Comparison of ENCODE assay signal across 21 cellular contexts in genomic region chr4:7336732-7337131, GRCh38.
"Had no signal": no experiment of that assay in that cellular context is flagged by ENCODE, and none has a peak within 500 bp of the region (broad histone marks: within the 10 kb centered on the region; RNA-seq: fewer than 3 reads in every experiment).

No MANE protein-coding gene starts in this region.

- DNase-seq: cerebellar nuclear complex; effector CD4-positive, alpha-beta T cell; mesenchymal stem cell; naive thymus-derived CD4-positive, alpha-beta T cell; sigmoid colon; stimulated activated CD4-positive, alpha-beta T cell treated with anti-CD3 and anti-CD28 coated beads, Interleukin-4, amount 100 ng/mL, for 4 hours; stimulated activated naive CD8-positive, alpha-beta T cell treated with anti-CD3 and anti-CD28 coated beads, Interleukin-15, Interleukin-2, amounts not matched to agents 100 U/mL and 50 U/mL, for 24 hours; upper lobe of left lung; uterus had no signal

- H3K4me1 ChIP-seq: prostate gland, uterus had no signal

- H3K27me3 ChIP-seq: dorsolateral prefrontal cortex, neural progenitor cell, right atrium auricular region, sigmoid colon, tibial nerve, upper lobe of left lung, uterus had no signal

- FAIRE-seq: frontal cortex, keratinocyte had no signal

- H3K27me3 Mint-ChIP-seq: stimulated activated memory B cell treated with anti-CD40 and anti-IgM and Interleukin-4, amounts not matched to agents 10 μg/mL and 1 μg/mL and 100 μg/mL, for 72 hours had no signal

- H3K4me3 ChIP-seq: dorsolateral prefrontal cortex, left lung, neural progenitor cell, prostate gland, right atrium auricular region, sigmoid colon, thoracic aorta, tibial nerve, upper lobe of left lung, uterus had no signal

- H3K27ac Mint-ChIP-seq: mesothelial cell of epicardium; naive thymus-derived CD4-positive, alpha-beta T cell; nephron; neural progenitor cell; stimulated activated memory B cell treated with anti-CD40 and anti-IgM and Interleukin-4, amounts not matched to agents 10 μg/mL and 1 μg/mL and 100 μg/mL, for 72 hours had no signal

- H3K36me3 ChIP-seq: left lung, neural progenitor cell, prostate gland, right atrium auricular region, sigmoid colon, thoracic aorta, tibial nerve, upper lobe of left lung, uterus had no signal

- H3K27ac ChIP-seq: left lung, neural progenitor cell, prostate gland, right atrium auricular region, sigmoid colon, thoracic aorta, upper lobe of left lung, uterus had no signal

- H3K9me3 ChIP-seq: left lung, prostate gland, right atrium auricular region, sigmoid colon, thoracic aorta, tibial nerve, upper lobe of left lung, uterus had no signal

- H3K36me3 Mint-ChIP-seq: mesothelial cell of epicardium; neural progenitor cell; stimulated activated memory B cell treated with anti-CD40 and anti-IgM and Interleukin-4, amounts not matched to agents 10 μg/mL and 1 μg/mL and 100 μg/mL, for 72 hours had no signal

- H3K9ac ChIP-seq: neural progenitor cell had no signal

- ATAC-seq: left lung; naive thymus-derived CD4-positive, alpha-beta T cell; stimulated activated memory B cell treated with anti-CD40 and anti-IgM and Interleukin-4, amounts not matched to agents 10 μg/mL and 1 μg/mL and 100 μg/mL, for 72 hours; stimulated activated naive CD8-positive, alpha-beta T cell treated with anti-CD3 and anti-CD28 coated beads, Interleukin-15, Interleukin-2, amounts not matched to agents 100 U/mL and 50 U/mL, for 24 hours had no signal

- H3K4me3 Mint-ChIP-seq: mesothelial cell of epicardium; naive thymus-derived CD4-positive, alpha-beta T cell; nephron; neural progenitor cell; stimulated activated memory B cell treated with anti-CD40 and anti-IgM and Interleukin-4, amounts not matched to agents 10 μg/mL and 1 μg/mL and 100 μg/mL, for 72 hours had no signal

- H3K4me1 Mint-ChIP-seq: stimulated activated memory B cell treated with anti-CD40 and anti-IgM and Interleukin-4, amounts not matched to agents 10 μg/mL and 1 μg/mL and 100 μg/mL, for 72 hours had no signal
